In the genomic region with DNA sequence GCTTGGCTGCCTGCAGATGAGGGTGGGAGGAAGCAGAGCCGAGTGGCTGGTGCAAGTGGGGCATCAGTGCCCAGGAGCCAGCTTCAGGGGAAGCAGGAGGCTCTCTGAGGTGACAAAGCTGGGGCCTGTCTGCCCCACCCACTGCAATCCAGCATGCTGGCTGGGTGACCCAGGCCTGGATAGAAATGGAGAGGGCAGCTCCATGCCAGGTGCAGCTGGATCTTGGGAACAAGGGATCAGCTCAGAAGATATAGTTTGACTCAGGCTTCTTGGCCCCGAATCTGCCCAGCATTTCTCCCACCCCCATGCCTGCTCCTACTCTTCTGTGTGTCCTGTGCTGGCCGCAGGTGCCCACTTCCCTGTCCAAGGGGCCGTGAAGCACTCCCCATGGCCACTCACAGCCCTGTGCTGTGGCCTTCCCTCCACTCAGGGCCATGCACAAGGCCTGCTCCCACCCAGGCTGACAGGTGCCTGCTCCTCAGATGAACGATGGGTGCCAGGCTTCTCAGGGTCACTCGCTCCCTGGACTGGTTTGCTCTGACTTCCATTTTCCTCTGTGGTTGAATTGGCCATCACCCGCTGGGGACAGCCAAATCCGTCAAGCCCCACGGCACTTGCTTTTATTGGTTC, we compare ENCODE assay signal across 28 cellular contexts.
"Had no signal": no experiment of that assay in that cellular context is flagged by ENCODE, and none has a peak within 500 bp of the region (broad histone marks: within the 10 kb centered on the region; RNA-seq: fewer than 3 reads in every experiment).

No MANE protein-coding gene starts in this region.

- H3K27me3 Mint-ChIP-seq: activated CD4-positive, alpha-beta T cell treated with anti-CD3 and anti-CD28 coated beads, Interleukin-2, amount 10 ng/mL, durations not matched to agents 7 days and 5 days; activated CD8-positive, alpha-beta memory T cell treated with anti-CD3 and anti-CD28 coated beads, Interleukin-2, amount 10 ng/mL, durations not matched to agents 7 days and 5 days; activated naive CD4-positive, alpha-beta T cell treated with anti-CD3 and anti-CD28 coated beads, Interleukin-2, amount 50 U/mL, for 24 hours had no signal

- FAIRE-seq: astrocyte had no signal

- ATAC-seq: activated CD4-positive, CD25-positive, alpha-beta regulatory T cell treated with anti-CD3 and anti-CD28 coated beads, Interleukin-2, amount 50 U/mL, for 24 hours; activated CD8-positive, alpha-beta memory T cell treated with anti-CD3 and anti-CD28 coated beads, Interleukin-2, amount 10 ng/mL, durations not matched to agents 7 days and 5 days; activated CD8-positive, alpha-beta T cell treated with anti-CD3 and anti-CD28 coated beads for 36 hours; gastrocnemius medialis; left ventricle myocardium superior; mucosa of descending colon; psoas muscle; stimulated activated effector memory CD8-positive, alpha-beta T cell treated with anti-CD3 and anti-CD28 coated beads, Interleukin-12 subunit alpha, Interleukin-12 subunit beta, amount 100 ng/mL, for 72 hours had no signal

- H3K4me3 Mint-ChIP-seq: activated CD4-positive, alpha-beta T cell treated with anti-CD3 and anti-CD28 coated beads, Interleukin-2, amount 10 ng/mL, durations not matched to agents 7 days and 5 days; activated CD8-positive, alpha-beta memory T cell treated with anti-CD3 and anti-CD28 coated beads, Interleukin-2, amount 10 ng/mL, durations not matched to agents 7 days and 5 days; activated CD8-positive, alpha-beta T cell treated with anti-CD3 and anti-CD28 coated beads for 36 hours; activated naive CD4-positive, alpha-beta T cell treated with anti-CD3 and anti-CD28 coated beads, Interleukin-2, amount 50 U/mL, for 24 hours; central memory CD8-positive, alpha-beta T cell; memory B cell; neural progenitor cell; stimulated activated effector memory CD8-positive, alpha-beta T cell treated with anti-CD3 and anti-CD28 coated beads, Interleukin-12 subunit alpha, Interleukin-12 subunit beta, amount 100 ng/mL, for 72 hours; T-helper 1 cell treated with Interleukin-12 subunit alpha and Interleukin-12 subunit beta and Interleukin-4 antibody, amounts not matched to agents 30 μg/mL and 1 μg/mL, for 36 hours had no signal

- H3K4me3 ChIP-seq: adrenal gland, coronary artery, esophagus muscularis mucosa, gastrocnemius medialis, mucosa of descending colon, neural progenitor cell, ovary, psoas muscle, right atrium auricular region, SJSA1, skin epidermis, stomach had no signal

- H3K4me1 Mint-ChIP-seq: activated CD4-positive, alpha-beta T cell treated with anti-CD3 and anti-CD28 coated beads, Interleukin-2, amount 10 ng/mL, durations not matched to agents 7 days and 5 days; activated CD8-positive, alpha-beta memory T cell treated with anti-CD3 and anti-CD28 coated beads, Interleukin-2, amount 10 ng/mL, durations not matched to agents 7 days and 5 days; activated naive CD4-positive, alpha-beta T cell treated with anti-CD3 and anti-CD28 coated beads, Interleukin-2, amount 50 U/mL, for 24 hours; central memory CD8-positive, alpha-beta T cell; memory B cell; neural progenitor cell; stimulated activated effector memory CD8-positive, alpha-beta T cell treated with anti-CD3 and anti-CD28 coated beads, Interleukin-12 subunit alpha, Interleukin-12 subunit beta, amount 100 ng/mL, for 72 hours had no signal

- H3K36me3 ChIP-seq: adrenal gland, esophagus muscularis mucosa, gastrocnemius medialis, neural progenitor cell, ovary, right atrium auricular region, SJSA1, stomach had no signal

- H3K27ac ChIP-seq: adrenal gland, coronary artery, esophagus muscularis mucosa, gastrocnemius medialis, neural progenitor cell, ovary, psoas muscle, right atrium auricular region, SJSA1, skin epidermis, stomach had no signal

- H3K27ac Mint-ChIP-seq: activated CD4-positive, alpha-beta T cell treated with anti-CD3 and anti-CD28 coated beads, Interleukin-2, amount 10 ng/mL, durations not matched to agents 7 days and 5 days; activated CD8-positive, alpha-beta memory T cell treated with anti-CD3 and anti-CD28 coated beads, Interleukin-2, amount 10 ng/mL, durations not matched to agents 7 days and 5 days; activated CD8-positive, alpha-beta T cell treated with anti-CD3 and anti-CD28 coated beads for 36 hours; activated naive CD4-positive, alpha-beta T cell treated with anti-CD3 and anti-CD28 coated beads, Interleukin-2, amount 50 U/mL, for 24 hours; memory B cell; neural progenitor cell; stimulated activated effector memory CD8-positive, alpha-beta T cell treated with anti-CD3 and anti-CD28 coated beads, Interleukin-12 subunit alpha, Interleukin-12 subunit beta, amount 100 ng/mL, for 72 hours; T-helper 1 cell treated with Interleukin-12 subunit alpha and Interleukin-12 subunit beta and Interleukin-4 antibody, amounts not matched to agents 30 μg/mL and 1 μg/mL, for 36 hours had no signal

- H3K9me3 ChIP-seq: adrenal gland, gastrocnemius medialis, mucosa of descending colon, ovary, psoas muscle, SJSA1 had no signal

- H3K4me1 ChIP-seq: adrenal gland, esophagus muscularis mucosa, gastrocnemius medialis, neural progenitor cell, psoas muscle, right atrium auricular region, SJSA1, stomach had no signal

- H3K9ac ChIP-seq: neural progenitor cell had no signal

- H3K9me3 Mint-ChIP-seq: activated naive CD4-positive, alpha-beta T cell treated with anti-CD3 and anti-CD28 coated beads, Interleukin-2, amount 50 U/mL, for 24 hours; central memory CD8-positive, alpha-beta T cell; stimulated activated effector memory CD8-positive, alpha-beta T cell treated with anti-CD3 and anti-CD28 coated beads, Interleukin-12 subunit alpha, Interleukin-12 subunit beta, amount 100 ng/mL, for 72 hours; T-helper 1 cell treated with Interleukin-12 subunit alpha and Interleukin-12 subunit beta and Interleukin-4 antibody, amounts not matched to agents 30 μg/mL and 1 μg/mL, for 36 hours had no signal

- H3K36me3 Mint-ChIP-seq: activated CD8-positive, alpha-beta memory T cell treated with anti-CD3 and anti-CD28 coated beads, Interleukin-2, amount 10 ng/mL, durations not matched to agents 7 days and 5 days; activated naive CD4-positive, alpha-beta T cell treated with anti-CD3 and anti-CD28 coated beads, Interleukin-2, amount 50 U/mL, for 24 hours; memory B cell; neural progenitor cell; stimulated activated effector memory CD8-positive, alpha-beta T cell treated with anti-CD3 and anti-CD28 coated beads, Interleukin-12 subunit alpha, Interleukin-12 subunit beta, amount 100 ng/mL, for 72 hours had no signal

- DNase-seq: activated CD4-positive, alpha-beta T cell treated with anti-CD3 and anti-CD28 coated beads, Interleukin-2, amount 10 ng/mL, durations not matched to agents 7 days and 5 days; activated CD8-positive, alpha-beta memory T cell treated with anti-CD3 and anti-CD28 coated beads, Interleukin-2, amount 10 ng/mL, durations not matched to agents 7 days and 5 days; activated CD8-positive, alpha-beta T cell treated with anti-CD3 and anti-CD28 coated beads for 36 hours; activated gamma-delta T cell treated with Interleukin-2 at 50 U/mL for 16 hours; activated T-cell treated with anti-CD3 and anti-CD28 coated beads for 4 hours; adrenal gland; gastrocnemius medialis; hippocampal formation; left ventricle myocardium superior; psoas muscle; stimulated activated CD4-positive, alpha-beta T cell treated with anti-CD3 and anti-CD28 coated beads, Interleukin-2, amount 100 ng/mL, for 24 hours; stomach; trophoblast cell had no signal

- H3K27me3 ChIP-seq: adrenal gland, esophagus muscularis mucosa, gastrocnemius medialis, neural progenitor cell, ovary, right atrium auricular region, stomach had no signal
